19 cellular contexts compared by ENCODE assay signal in the genomic region with DNA sequence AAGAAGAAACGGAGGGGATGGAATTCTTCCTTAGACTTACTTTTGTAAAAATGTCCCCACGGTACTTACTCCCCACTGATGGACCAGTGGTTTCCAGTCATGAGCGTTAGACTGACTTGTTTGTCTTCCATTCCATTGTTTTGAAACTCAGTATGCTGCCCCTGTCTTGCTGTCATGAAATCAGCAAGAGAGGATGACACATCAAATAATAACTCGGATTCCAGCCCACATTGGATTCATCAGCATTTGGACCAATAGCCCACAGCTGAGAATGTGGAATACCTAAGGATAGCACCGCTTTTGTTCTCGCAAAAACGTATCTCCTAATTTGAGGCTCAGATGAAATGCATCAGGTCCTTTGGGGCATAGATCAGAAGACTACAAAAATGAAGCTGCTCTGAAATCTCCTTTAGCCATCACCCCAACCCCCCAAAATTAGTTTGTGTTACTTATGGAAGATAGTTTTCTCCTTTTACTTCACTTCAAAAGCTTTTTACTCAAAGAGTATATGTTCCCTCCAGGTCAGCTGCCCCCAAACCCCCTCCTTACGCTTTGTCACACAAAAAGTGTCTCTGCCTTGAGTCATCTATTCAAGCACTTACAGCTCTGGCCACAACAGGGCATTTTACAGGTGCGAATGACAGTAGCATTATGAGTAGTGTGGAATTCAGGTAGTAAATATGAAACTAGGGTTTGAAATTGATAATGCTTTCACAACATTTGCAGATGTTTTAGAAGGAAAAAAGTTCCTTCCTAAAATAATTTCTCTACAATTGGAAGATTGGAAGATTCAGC.
DNase-seq lines count a peak whose midpoint lies in the region; ATAC-seq, FAIRE-seq and TF ChIP-seq lines count a peak whose summit lies in the region.
"Had no signal": no experiment of that assay in that cellular context is flagged by ENCODE, and none has a peak within 500 bp of the region (broad histone marks: within the 10 kb centered on the region; RNA-seq: fewer than 3 reads in every experiment).

No MANE protein-coding gene starts in this region.

- DNase-seq in EH (ENCODE audit: low read depth): peak; percentile 61
- DNase-seq in GM12878 (ENCODE audit: low read depth, low spot score): no peak
- DNase-seq in nephron progenitor cell: no peak
- DNase-seq: activated CD4-positive, CD25-positive, alpha-beta regulatory T cell; activated T-cell treated with anti-CD3 and anti-CD28 coated beads for 4 hours; cortex of kidney; left cardiac atrium; mucosa of descending colon; NCI-H446; T-cell had no signal

- H4K20me1 ChIP-seq in GM12878 (ENCODE audit: control insufficient read depth, insufficient read depth): no peaks in the 10 kb centered on the region

- H3K79me2 ChIP-seq in GM12878 (ENCODE audit: control insufficient read depth, insufficient read depth, low read length): no peaks in the 10 kb centered on the region

- no peak overlapping the region for H3K27ac ChIP-seq in GM12878 (ENCODE audit: control insufficient read depth, insufficient read depth)
- H3K27ac ChIP-seq: KMS-11, suprapubic skin had no signal

- no peaks in the 10 kb centered on the region for H3K36me3 Mint-ChIP-seq in nephron progenitor cell (ENCODE audit: low read depth)
- H3K36me3 Mint-ChIP-seq: T-cell had no signal

- no peak overlapping the region for H3K27ac Mint-ChIP-seq in nephron progenitor cell
- H3K27ac Mint-ChIP-seq: progenitor cell of endocrine pancreas, T-cell had no signal

- TF ChIP-seq CTCF in GM12878 (IDR thresholded peaks at IDR 0.05 in 2 of 3, conservative IDR thresholded peaks at IDR 0.05 in 1 of 3; ENCODE audit: control insufficient read depth in 2 of 3, extremely low read depth in 1 of 3, insufficient read depth in 1 of 3, low read depth in 3 of 3, low read length in 3 of 3) (no peak), nephron progenitor cell (IDR thresholded peaks at IDR 0.05) (no peak)

- no peak overlapping the region for H3K4me3 ChIP-seq in GM12878
- H3K4me3 ChIP-seq: mucosa of descending colon, suprapubic skin had no signal

- no peaks in the 10 kb centered on the region for H3K27me3 Mint-ChIP-seq in nephron progenitor cell (ENCODE audit: low read depth, poor library complexity)
- H3K27me3 Mint-ChIP-seq: progenitor cell of endocrine pancreas had no signal

- H3K4me3 Mint-ChIP-seq in nephron progenitor cell: no peak overlapping the region
- H3K4me3 Mint-ChIP-seq: T-cell had no signal

- intact Hi-C loops in GM12878 (cut with micrococcal nuclease; ENCODE audit: unreplicated experiment): no loop called here

- no peak for FAIRE-seq in GM12878 (lab: Jason Lieb, UNC)
- FAIRE-seq: D721Med had no signal

- RAD21 ChIA-PET in GM12878 (lab: Charles Lee; ENCODE audit: unreplicated experiment): no interaction called here

- SMC1A ChIA-PET in GM12878 (lab: Charles Lee; ENCODE audit: uncharacterized antibody, unreplicated experiment): no interaction called here

- no peak for TF ChIP-seq RAD21 in GM12878 (IDR thresholded peaks at IDR 0.05; ENCODE audit: insufficient read depth, low read depth, low read length)

- H3K4me1 ChIP-seq in GM12878 (ENCODE audit: control insufficient read depth, insufficient read depth, low read length): no peaks in the 10 kb centered on the region
- H3K4me1 ChIP-seq: suprapubic skin had no signal

- no peak for TF ChIP-seq POLR2A in GM12878 (IDR thresholded peaks at IDR 0.05; ENCODE audit: low read depth, low read length)

- ATAC-seq in GM18870 (IDR thresholded peaks at IDR 0.05; ENCODE audit: unreplicated experiment): peak; percentile 62
- peak; percentile 50 for ATAC-seq in HG03342 (IDR thresholded peaks at IDR 0.05; ENCODE audit: unreplicated experiment)
- ATAC-seq in GM12878: peak; percentile 73
- no peak for ATAC-seq in GM21737 (IDR thresholded peaks at IDR 0.05; ENCODE audit: unreplicated experiment)
- no peak for ATAC-seq in HG02588 (IDR thresholded peaks at IDR 0.05; ENCODE audit: unreplicated experiment)
- ATAC-seq in HG03139 (IDR thresholded peaks at IDR 0.05; ENCODE audit: unreplicated experiment): no peak
- ATAC-seq: left cardiac atrium, mucosa of descending colon, T-cell had no signal

- no peaks in the 10 kb centered on the region for H3K9me3 ChIP-seq in GM12878 (replicated peaks; ENCODE audit: control insufficient read depth, insufficient read depth, low read length)
- H3K9me3 ChIP-seq: mucosa of descending colon, suprapubic skin had no signal

- no peak overlapping the region for H3K4me2 ChIP-seq in GM12878 (ENCODE audit: control insufficient read depth, insufficient read depth)
- H3K4me2 ChIP-seq: KMS-11 had no signal

- no peaks in the 10 kb centered on the region for H3K9me3 Mint-ChIP-seq in nephron progenitor cell
- H3K9me3 Mint-ChIP-seq: T-cell had no signal

- no peak for TF ChIP-seq EP300 in GM12878 (IDR thresholded peaks at IDR 0.05; ENCODE audit: borderline replicate concordance in 1 of 2, control insufficient read depth in 1 of 2, low read depth in 2 of 2, low read length in 2 of 2)

- whole genome bisulfite sequencing in GM12878 (ENCODE audit: insufficient coverage, insufficient replicate concordance, low lambda C conversion rate, missing lambda C conversion rate): 49% methylated on average over 9 of the region's 9 CpGs

- POLR2A ChIA-PET in GM12878 (lab: Charles Lee): no interaction called here

- BruUV-seq in GM12878 (replicated peaks; lab: Mats Ljungman, UMichigan): no TSS peak

- in situ Hi-C loops in GM12878 (cut with MboI): no loop called here

- no peaks in the 10 kb centered on the region for H3K36me3 ChIP-seq in GM12878 (ENCODE audit: control insufficient read depth in 2 of 2, insufficient read depth in 2 of 2, low read length in 1 of 2)

- H3K4me1 Mint-ChIP-seq in nephron progenitor cell: no peaks in the 10 kb centered on the region
- H3K4me1 Mint-ChIP-seq: T-cell had no signal

- H3K27me3 ChIP-seq in GM12878 (replicated peaks in 1 of 2; ENCODE audit: control insufficient read depth in 2 of 2, insufficient read depth in 2 of 2, low read length in 1 of 2): no peaks in the 10 kb centered on the region
- H3K27me3 ChIP-seq: suprapubic skin had no signal

- H2AFZ ChIP-seq in GM12878 (ENCODE audit: control insufficient read depth, low read depth, low read length): no peak overlapping the region

- CTCF ChIA-PET in GM12878 (lab: Yijun Ruan, JAX): interaction anchor here (0.7 kb wide), 1 partner anchor 370 kb away, joined by 4 read pairs; no protein-coding TSS in a partner anchor

- no peak overlapping the region for H3K9ac ChIP-seq in GM12878 (ENCODE audit: control insufficient read depth, insufficient read depth, low read length)
- H3K9ac ChIP-seq: KMS-11 had no signal

TF ChIP-seq in GM12878, 131 proteins besides CTCF, POLR2A, EP300 and RAD21:
- TF ChIP-seq KLF5 (IDR thresholded peaks at IDR 0.05; ENCODE audit: partially characterized antibody) (no peak), JUNB (IDR thresholded peaks at IDR 0.05) (peak; percentile 44)
TF ChIP-seq in GM12878: peak in this region for 1.

Comparison
In these comparisons a context has a peak if more than half of its experiments do, and no peak if none do; other contexts are left out.
1. ATAC-seq: peak in GM18870 (single experiment), HG03342 (single experiment) and GM12878 (single experiment); none in GM21737 (single experiment), HG02588 (single experiment) and HG03139 (single experiment).